10 cellular contexts compared by ENCODE assay signal in the genomic region with DNA sequence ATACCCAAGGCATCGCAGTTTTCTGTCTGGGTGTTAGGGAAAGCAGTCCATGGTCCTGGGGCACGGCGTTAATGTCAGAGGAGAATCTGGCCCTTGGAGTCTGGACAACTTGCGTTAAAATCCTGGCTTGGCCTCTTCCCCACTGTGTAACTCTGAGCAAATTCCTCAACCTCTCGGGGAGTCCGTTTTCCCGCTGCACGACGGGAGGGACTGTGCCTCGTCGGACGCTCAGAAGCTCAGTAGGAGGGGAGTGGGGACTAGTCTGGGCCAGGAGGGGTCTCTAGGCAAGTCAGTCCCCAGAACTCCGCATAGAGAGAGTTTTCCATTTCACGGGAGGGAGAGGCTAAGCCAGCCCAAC. TPM values are rescaled to one million over a fixed set of nuclear protein-coding genes. Genes with fewer than 3 reads are reported as not detected.
DNase-seq lines count a peak whose midpoint lies in the region; ATAC-seq and TF ChIP-seq lines count a peak whose summit lies in the region.
"Had no signal": no experiment of that assay in that cellular context is flagged by ENCODE, and none has a peak within 500 bp of the region (broad histone marks: within the 10 kb centered on the region; RNA-seq: fewer than 3 reads in every experiment).

No MANE protein-coding gene starts in this region.

- no peaks in the 10 kb centered on the region for H3K36me3 Mint-ChIP-seq in WTC11
- H3K36me3 Mint-ChIP-seq in stimulated activated effector memory CD8-positive, alpha-beta T cell treated with anti-CD3 and anti-CD28 coated beads, Interleukin-12 subunit alpha, Interleukin-12 subunit beta, amount 100 ng/mL, for 72 hours, result no peaks in the 10 kb centered on the region

- no peaks in the 10 kb centered on the region for H3K9me3 Mint-ChIP-seq in WTC11
- H3K9me3 Mint-ChIP-seq in stimulated activated effector memory CD8-positive, alpha-beta T cell treated with anti-CD3 and anti-CD28 coated beads, Interleukin-12 subunit alpha, Interleukin-12 subunit beta, amount 100 ng/mL, for 72 hours, result no peaks in the 10 kb centered on the region
- H3K9me3 Mint-ChIP-seq: activated CD4-positive, alpha-beta T cell treated with anti-CD3 and anti-CD28 coated beads, Interleukin-2, amount 10 ng/mL, durations not matched to agents 24 days and 14 days had no signal

- peaks cover 26% of the 10 kb centered on the region for H3K4me1 Mint-ChIP-seq in WTC11
- peaks cover 8% of the 10 kb centered on the region for H3K4me1 Mint-ChIP-seq in stimulated activated effector memory CD8-positive, alpha-beta T cell treated with anti-CD3 and anti-CD28 coated beads, Interleukin-12 subunit alpha, Interleukin-12 subunit beta, amount 100 ng/mL, for 72 hours
- H3K4me1 Mint-ChIP-seq: activated CD4-positive, alpha-beta T cell treated with anti-CD3 and anti-CD28 coated beads, Interleukin-2, amount 10 ng/mL, durations not matched to agents 24 days and 14 days had no signal

- no peak overlapping the region for H3K27ac Mint-ChIP-seq in WTC11
- H3K27ac Mint-ChIP-seq in stimulated activated effector memory CD8-positive, alpha-beta T cell treated with anti-CD3 and anti-CD28 coated beads, Interleukin-12 subunit alpha, Interleukin-12 subunit beta, amount 100 ng/mL, for 72 hours, result no peak overlapping the region
- H3K27ac Mint-ChIP-seq: activated CD4-positive, alpha-beta T cell treated with anti-CD3 and anti-CD28 coated beads, Interleukin-2, amount 10 ng/mL, durations not matched to agents 24 days and 14 days had no signal

- peak overlapping the region; percentile 69 for H3K4me3 Mint-ChIP-seq in WTC11
- peak overlapping the region; percentile 23 for H3K4me3 Mint-ChIP-seq in stimulated activated effector memory CD8-positive, alpha-beta T cell treated with anti-CD3 and anti-CD28 coated beads, Interleukin-12 subunit alpha, Interleukin-12 subunit beta, amount 100 ng/mL, for 72 hours
- H3K4me3 Mint-ChIP-seq: activated CD4-positive, alpha-beta T cell treated with anti-CD3 and anti-CD28 coated beads, Interleukin-2, amount 10 ng/mL, durations not matched to agents 24 days and 14 days had no signal

- H3K27me3 Mint-ChIP-seq in WTC11 (ENCODE audit: low read depth), result peaks cover 98% of the 10 kb centered on the region

- ATAC-seq in WTC11, result no peak
- peak; percentile 29 for ATAC-seq in left lobe of liver
- no peak for ATAC-seq in stimulated activated effector memory CD8-positive, alpha-beta T cell treated with anti-CD3 and anti-CD28 coated beads, Interleukin-12 subunit alpha, Interleukin-12 subunit beta, amount 100 ng/mL, for 72 hours
- ATAC-seq in GM21825 (IDR thresholded peaks at IDR 0.05; ENCODE audit: unreplicated experiment), result no peak

- POLR2A ChIA-PET in HEK293 (lab: Yijun Ruan, JAX) (no interaction called here), WTC11 (lab: Charles Lee) (no interaction called here)

- CTCF ChIA-PET in HEK293 (lab: Yijun Ruan, JAX) (interaction anchor here (0.7 to 1.6 kb wide), 6 partner anchors 19 to 692 kb away, joined by 3 to 8 read pairs (median 4); no protein-coding TSS in a partner anchor), WTC11 (lab: Charles Lee) (interaction anchor here (0.5 to 2.5 kb wide), 8 partner anchors 10 to 826 kb away, joined by 3 to 22 read pairs (median 4); no protein-coding TSS in a partner anchor)

- H3K36me3 ChIP-seq in HEK293 (ENCODE audit: control insufficient read depth in 2 of 2, insufficient read depth in 1 of 2, low read length in 2 of 2), result no peaks in the 10 kb centered on the region
- H3K36me3 ChIP-seq: MG63 had no signal

- no peak overlapping the region; the same call in none of the 2 replicates for H3K4me3 ChIP-seq in HEK293 (ENCODE audit: low read depth, low read length)

- peak overlapping the region; percentile 80; the same call in 1 of the 2 replicates for H3K27ac ChIP-seq in HEK293 (ENCODE audit: extremely low read depth, low read depth, low read length)

- no peak for DNase-seq in WTC11 (ENCODE audit: low spot score)
- no peak for DNase-seq in left lobe of liver (ENCODE audit: low spot score)
- DNase-seq in stimulated activated effector memory CD8-positive, alpha-beta T cell treated with anti-CD3 and anti-CD28 coated beads, Interleukin-12 subunit alpha, Interleukin-12 subunit beta, amount 100 ng/mL, for 72 hours (ENCODE audit: low spot score in 2 of 2), result no peak
- no peak for DNase-seq in DMS153 (lab: John Stamatoyannopoulos, UW)
- DNase-seq in NCI-H345 treated with DMSO at 0.1 percent for 48 hours (lab: John Stamatoyannopoulos, UW; ENCODE audit: unreplicated experiment), result no peak
- DNase-seq: activated CD4-positive, alpha-beta T cell treated with anti-CD3 and anti-CD28 coated beads, Interleukin-2, amount 10 ng/mL, durations not matched to agents 24 days and 14 days had no signal

- TF ChIP-seq CTCF in HEK293 (tag by site-specific recombination; IDR thresholded peaks at IDR 0.05), result no peak
- TF ChIP-seq CTCF in WTC11 (IDR thresholded peaks at IDR 0.05), result no peak

- no peaks in the 10 kb centered on the region for H3K9me3 ChIP-seq in HEK293 (ENCODE audit: control insufficient read depth, insufficient read depth, low read depth, low read length)
- H3K9me3 ChIP-seq: MG63 had no signal

- H3K4me1 ChIP-seq in HEK293 (ENCODE audit: control insufficient read depth, insufficient read depth, low read length), result no peaks in the 10 kb centered on the region; the same call in 1 of the 2 replicates

TF ChIP-seq in HEK293, 187 proteins besides CTCF, POLR2A, EP300 and RAD21 (continues in another document):
- TF ChIP-seq ZNF548 (tag by site-specific recombination; IDR thresholded peaks at IDR 0.05) (no peak), ZBTB48 (tag by site-specific recombination; IDR thresholded peaks at IDR 0.05) (no peak), ZNF366 (tag by site-specific recombination; conservative IDR thresholded peaks at IDR 0.05) (no peak), ZNF837 (tag by site-specific recombination; IDR thresholded peaks at IDR 0.05) (no peak), ZNF202 (tag by site-specific recombination; IDR thresholded peaks at IDR 0.05; ENCODE audit: borderline replicate concordance) (no peak), ZNF248 (tag by site-specific recombination; IDR thresholded peaks at IDR 0.05) (no peak)
- TF ChIP-seq, protein P1, sequence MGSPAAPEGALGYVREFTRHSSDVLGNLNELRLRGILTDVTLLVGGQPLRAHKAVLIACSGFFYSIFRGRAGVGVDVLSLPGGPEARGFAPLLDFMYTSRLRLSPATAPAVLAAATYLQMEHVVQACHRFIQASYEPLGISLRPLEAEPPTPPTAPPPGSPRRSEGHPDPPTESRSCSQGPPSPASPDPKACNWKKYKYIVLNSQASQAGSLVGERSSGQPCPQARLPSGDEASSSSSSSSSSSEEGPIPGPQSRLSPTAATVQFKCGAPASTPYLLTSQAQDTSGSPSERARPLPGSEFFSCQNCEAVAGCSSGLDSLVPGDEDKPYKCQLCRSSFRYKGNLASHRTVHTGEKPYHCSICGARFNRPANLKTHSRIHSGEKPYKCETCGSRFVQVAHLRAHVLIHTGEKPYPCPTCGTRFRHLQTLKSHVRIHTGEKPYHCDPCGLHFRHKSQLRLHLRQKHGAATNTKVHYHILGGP (tag by site-specific recombination; IDR thresholded peaks at IDR 0.05), result no peak
- TF ChIP-seq, protein P2, sequence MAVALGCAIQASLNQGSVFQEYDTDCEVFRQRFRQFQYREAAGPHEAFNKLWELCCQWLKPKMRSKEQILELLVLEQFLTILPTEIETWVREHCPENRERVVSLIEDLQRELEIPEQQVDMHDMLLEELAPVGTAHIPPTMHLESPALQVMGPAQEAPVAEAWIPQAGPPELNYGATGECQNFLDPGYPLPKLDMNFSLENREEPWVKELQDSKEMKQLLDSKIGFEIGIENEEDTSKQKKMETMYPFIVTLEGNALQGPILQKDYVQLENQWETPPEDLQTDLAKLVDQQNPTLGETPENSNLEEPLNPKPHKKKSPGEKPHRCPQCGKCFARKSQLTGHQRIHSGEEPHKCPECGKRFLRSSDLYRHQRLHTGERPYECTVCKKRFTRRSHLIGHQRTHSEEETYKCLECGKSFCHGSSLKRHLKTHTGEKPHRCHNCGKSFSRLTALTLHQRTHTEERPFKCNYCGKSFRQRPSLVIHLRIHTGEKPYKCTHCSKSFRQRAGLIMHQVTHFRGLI (tag by site-specific recombination; IDR thresholded peaks at IDR 0.05), result no peak

TF ChIP-seq in WTC11, 78 proteins besides CTCF, POLR2A, EP300 and RAD21 (continues in another document):
- TF ChIP-seq SMAD3 (CRISPR knock-in tag; IDR thresholded peaks at IDR 0.05; ENCODE audit: borderline replicate concordance) (no peak), ZNF317 (CRISPR knock-in tag; IDR thresholded peaks at IDR 0.05; ENCODE audit: borderline replicate concordance, low read depth) (no peak), IRF2 (CRISPR knock-in tag; IDR thresholded peaks at IDR 0.05; ENCODE audit: borderline replicate concordance, low read depth) (no peak)
- TF ChIP-seq, protein P3, sequence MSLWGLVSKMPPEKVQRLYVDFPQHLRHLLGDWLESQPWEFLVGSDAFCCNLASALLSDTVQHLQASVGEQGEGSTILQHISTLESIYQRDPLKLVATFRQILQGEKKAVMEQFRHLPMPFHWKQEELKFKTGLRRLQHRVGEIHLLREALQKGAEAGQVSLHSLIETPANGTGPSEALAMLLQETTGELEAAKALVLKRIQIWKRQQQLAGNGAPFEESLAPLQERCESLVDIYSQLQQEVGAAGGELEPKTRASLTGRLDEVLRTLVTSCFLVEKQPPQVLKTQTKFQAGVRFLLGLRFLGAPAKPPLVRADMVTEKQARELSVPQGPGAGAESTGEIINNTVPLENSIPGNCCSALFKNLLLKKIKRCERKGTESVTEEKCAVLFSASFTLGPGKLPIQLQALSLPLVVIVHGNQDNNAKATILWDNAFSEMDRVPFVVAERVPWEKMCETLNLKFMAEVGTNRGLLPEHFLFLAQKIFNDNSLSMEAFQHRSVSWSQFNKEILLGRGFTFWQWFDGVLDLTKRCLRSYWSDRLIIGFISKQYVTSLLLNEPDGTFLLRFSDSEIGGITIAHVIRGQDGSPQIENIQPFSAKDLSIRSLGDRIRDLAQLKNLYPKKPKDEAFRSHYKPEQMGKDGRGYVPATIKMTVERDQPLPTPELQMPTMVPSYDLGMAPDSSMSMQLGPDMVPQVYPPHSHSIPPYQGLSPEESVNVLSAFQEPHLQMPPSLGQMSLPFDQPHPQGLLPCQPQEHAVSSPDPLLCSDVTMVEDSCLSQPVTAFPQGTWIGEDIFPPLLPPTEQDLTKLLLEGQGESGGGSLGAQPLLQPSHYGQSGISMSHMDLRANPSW (CRISPR knock-in tag; conservative IDR thresholded peaks at IDR 0.05; ENCODE audit: low read depth), result no peak

RNA-seq across cellular contexts. Expression of a gene that starts 6.6 kb away (rescaled TPM):
- total RNA-seq in WTC11 (2021), result not detected in 3 replicates
- total RNA-seq in left lobe of liver, result not detected
- total RNA-seq: activated CD4-positive, alpha-beta T cell treated with anti-CD3 and anti-CD28 coated beads, Interleukin-2, amount 10 ng/mL, durations not matched to agents 24 days and 14 days; subcutaneous adipose tissue had no signal

RNA-seq across cellular contexts. Expression of a gene that starts 36.1 kb away (rescaled TPM):
- total RNA-seq in WTC11 (2021) (not detected in 3 replicates), left lobe of liver (0.03 TPM)
- total RNA-seq: activated CD4-positive, alpha-beta T cell treated with anti-CD3 and anti-CD28 coated beads, Interleukin-2, amount 10 ng/mL, durations not matched to agents 24 days and 14 days had no signal

RNA-seq across cellular contexts. Expression of a gene that starts 51.0 kb away (rescaled TPM):
- total RNA-seq in WTC11 (2021), result not detected in 3 replicates
- not detected for total RNA-seq in left lobe of liver
- total RNA-seq: activated CD4-positive, alpha-beta T cell treated with anti-CD3 and anti-CD28 coated beads, Interleukin-2, amount 10 ng/mL, durations not matched to agents 24 days and 14 days had no signal
